8 cellular contexts compared by ENCODE assay signal in the genomic region with DNA sequence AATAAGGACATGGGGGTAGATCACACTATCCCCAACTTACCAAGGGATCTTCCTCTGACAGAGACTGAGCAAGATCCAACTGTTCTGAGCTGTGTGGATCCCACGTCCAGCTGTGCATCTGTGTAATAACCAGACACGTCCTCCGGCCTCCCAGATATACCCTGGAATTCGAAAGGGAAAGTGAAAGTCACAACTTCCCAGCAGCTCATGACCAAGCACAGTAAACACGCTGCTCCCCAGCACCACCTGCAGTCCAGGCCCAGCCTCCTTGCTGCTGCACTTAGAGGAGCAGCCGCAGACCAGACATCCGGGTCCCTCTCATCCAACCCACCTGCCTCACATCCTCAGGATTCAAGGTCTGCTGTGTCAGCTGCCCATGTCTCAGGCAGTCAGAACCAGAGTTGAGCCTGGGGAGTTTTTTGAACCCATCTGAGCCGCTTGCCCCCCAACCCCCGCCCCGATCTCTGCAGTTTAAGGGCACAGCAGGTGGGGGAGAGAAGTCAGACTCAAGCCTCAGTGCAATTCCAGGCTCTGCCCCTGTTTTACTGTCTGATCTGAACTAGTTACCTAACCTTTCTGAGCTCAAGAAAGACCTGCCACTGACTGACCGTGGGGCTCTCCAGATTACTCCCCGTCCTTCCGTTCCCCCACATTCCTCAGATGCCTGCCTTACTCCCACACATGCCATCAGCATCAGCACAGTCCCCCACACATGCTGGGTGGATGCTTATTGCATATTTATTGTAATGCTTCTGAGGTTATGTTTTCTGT. TPM values are rescaled to one million over a fixed set of nuclear protein-coding genes. Genes with fewer than 3 reads are reported as not detected.
A peak's percentile ranks its signal among the peaks of the same experiment; 100 is the strongest.
DNase-seq lines count a peak whose midpoint lies in the region; ATAC-seq and TF ChIP-seq lines count a peak whose summit lies in the region.

A gene with protein sequence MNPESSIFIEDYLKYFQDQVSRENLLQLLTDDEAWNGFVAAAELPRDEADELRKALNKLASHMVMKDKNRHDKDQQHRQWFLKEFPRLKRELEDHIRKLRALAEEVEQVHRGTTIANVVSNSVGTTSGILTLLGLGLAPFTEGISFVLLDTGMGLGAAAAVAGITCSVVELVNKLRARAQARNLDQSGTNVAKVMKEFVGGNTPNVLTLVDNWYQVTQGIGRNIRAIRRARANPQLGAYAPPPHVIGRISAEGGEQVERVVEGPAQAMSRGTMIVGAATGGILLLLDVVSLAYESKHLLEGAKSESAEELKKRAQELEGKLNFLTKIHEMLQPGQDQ (minus strand): TSS at position 127 of the 771 bp plus-strand sequence. CDS start 6,365 bp downstream, outside the sequence.

- DNase-seq in AG09319 (ENCODE audit: extremely low read depth, low read depth) (peak; percentile 80), NCI-H226 (peak; percentile 85), chondrocyte (ENCODE audit: low spot score) (no peak), kidney epithelial cell (ENCODE audit: low read depth) (peak; percentile 83)
- peak; percentile 77 to 83 for DNase-seq in activated CD4-positive, alpha-beta T cell treated with anti-CD3 and anti-CD28 coated beads for 24 hours (ENCODE audit: low read depth in 2 of 2)
- DNase-seq in stimulated activated CD4-positive, alpha-beta T cell treated with anti-CD3 and anti-CD28 coated beads, Interleukin-15, amount 100 ng/mL, for 48 hours (ENCODE audit: low read depth in 2 of 2) = peak; percentile 83 to 86

- no peaks in the 10 kb centered on the region for H3K27me3 Mint-ChIP-seq in chondrocyte (ENCODE audit: low read depth)

- H3K9me3 Mint-ChIP-seq in chondrocyte (ENCODE audit: low read depth) = peaks cover 6% of the 10 kb centered on the region

- TF ChIP-seq CTCF in AG09319 (IDR thresholded peaks at IDR 0.05; ENCODE audit: low read depth, low read length) (peak; percentile 84), chondrocyte (IDR thresholded peaks at IDR 0.05) (peak; percentile 82), kidney epithelial cell (IDR thresholded peaks at IDR 0.05; ENCODE audit: insufficient read depth, low read length, poor library complexity, severe bottlenecking) (peak; percentile 73)

- peak; percentile 87 for ATAC-seq in GM18909 (IDR thresholded peaks at IDR 0.05; ENCODE audit: poor library complexity, unreplicated experiment)
- ATAC-seq in HG03175 (IDR thresholded peaks at IDR 0.05; ENCODE audit: unreplicated experiment) = peak; percentile 88

- peak within 1 kb of the TSS; percentile 95 for H3K4me3 Mint-ChIP-seq in chondrocyte (ENCODE audit: unreplicated experiment)

- peak within 1 kb of the TSS; percentile 45 for H3K4me3 ChIP-seq in kidney epithelial cell (ENCODE audit: low read depth, low read length)

- H3K36me3 ChIP-seq in kidney epithelial cell (ENCODE audit: control insufficient read depth, insufficient read depth, low read length) = no peaks in the 10 kb centered on the region

- H3K36me3 Mint-ChIP-seq in chondrocyte (ENCODE audit: low read depth) = peaks cover 20% of the 10 kb centered on the region

- peaks cover 71% of the 10 kb centered on the region for H3K4me1 Mint-ChIP-seq in chondrocyte (ENCODE audit: low read depth)

- no peaks in the 10 kb centered on the region for H3K27me3 ChIP-seq in kidney epithelial cell (ENCODE audit: control insufficient read depth, insufficient read depth, low read length)

- H3K27ac Mint-ChIP-seq in chondrocyte (ENCODE audit: unreplicated experiment) = peak within 1 kb of the TSS; percentile 97

RNA-seq across cellular contexts. Expression of the gene that starts here (rescaled TPM):
- total RNA-seq in chondrocyte = 58.7 to 84.1 TPM (median 83.8 TPM) in 3 replicates
- total RNA-seq in kidney epithelial cell = 39.9 and 44.4 TPM in 2 replicates
